ENCODE assay signal across 9 cellular contexts in genomic region chr5:177317959-177318377, GRCh38. TPM values are rescaled to one million over a fixed set of nuclear protein-coding genes. Genes with fewer than 3 reads are reported as not detected.
DNase-seq lines count a peak whose midpoint lies in the region; ATAC-seq, FAIRE-seq and TF ChIP-seq lines count a peak whose summit lies in the region.
"Had no signal": no experiment of that assay in that cellular context is flagged by ENCODE, and none has a peak within 500 bp of the region (broad histone marks: within the 10 kb centered on the region; RNA-seq: fewer than 3 reads in every experiment).

No MANE protein-coding gene starts in this region.

- H3K27ac Mint-ChIP-seq in activated T-cell treated with anti-CD3 and anti-CD28 coated beads, Interleukin-2, amount 50 U/mL, for 24 hours: no peak overlapping the region
- no peak overlapping the region for H3K27ac Mint-ChIP-seq in neural crest cell (ENCODE audit: unreplicated experiment)
- H3K27ac Mint-ChIP-seq: T-helper 1 cell treated with Interleukin-12 subunit alpha and Interleukin-12 subunit beta and Interleukin-4 antibody, amounts not matched to agents 30 μg/mL and 1 μg/mL, for 36 hours had no signal

- H3K9me2 ChIP-seq in PC-9 (ENCODE audit: insufficient read depth): no peaks in the 10 kb centered on the region

- no peak for FAIRE-seq in HTR-8/SVneo (lab: Jason Lieb, UNC)

- H3K79me2 ChIP-seq in PC-9 (ENCODE audit: low read depth): no peaks in the 10 kb centered on the region

- no peaks in the 10 kb centered on the region for H3K36me3 ChIP-seq in PC-9 (ENCODE audit: low read depth)

- H3K4me1 Mint-ChIP-seq in activated T-cell treated with anti-CD3 and anti-CD28 coated beads, Interleukin-2, amount 50 U/mL, for 24 hours (ENCODE audit: low read depth): peaks cover 22% of the 10 kb centered on the region
- H3K4me1 Mint-ChIP-seq in neural crest cell: peaks cover 10% of the 10 kb centered on the region

- no peaks in the 10 kb centered on the region for H3K9me3 ChIP-seq in PC-9 (ENCODE audit: insufficient read depth, low read depth)

- no peak overlapping the region for H3K4me3 ChIP-seq in PC-9

- H3K27me3 ChIP-seq in PC-9 (ENCODE audit: insufficient read depth, low read depth): no peaks in the 10 kb centered on the region

- H3F3A ChIP-seq in PC-9 (ENCODE audit: insufficient read depth, low read depth): peaks cover 25% of the 10 kb centered on the region; the same call in 1 of the 2 replicates

- no peaks in the 10 kb centered on the region for H3K9me3 Mint-ChIP-seq in activated T-cell treated with anti-CD3 and anti-CD28 coated beads, Interleukin-2, amount 50 U/mL, for 24 hours
- peaks cover 3% of the 10 kb centered on the region for H3K9me3 Mint-ChIP-seq in neural crest cell

- H3K27ac ChIP-seq in PC-9 (no peak overlapping the region), substantia nigra (ENCODE audit: low read depth, low read length, poor library complexity, severe bottlenecking) (no peak overlapping the region)

- no peak overlapping the region for H2AFZ ChIP-seq in PC-9

- BruUV-seq in PC-9 (replicated peaks; lab: Mats Ljungman, UMichigan): no TSS peak

- peaks cover 4% of the 10 kb centered on the region; the same call in 1 of the 2 replicates for H3K4me1 ChIP-seq in PC-9 (replicated peaks; ENCODE audit: insufficient read depth)

- H3K4me3 Mint-ChIP-seq in activated T-cell treated with anti-CD3 and anti-CD28 coated beads, Interleukin-2, amount 50 U/mL, for 24 hours: no peak overlapping the region
- H3K4me3 Mint-ChIP-seq in neural crest cell: peak overlapping the region; percentile 8
- H3K4me3 Mint-ChIP-seq: T-helper 1 cell treated with Interleukin-12 subunit alpha and Interleukin-12 subunit beta and Interleukin-4 antibody, amounts not matched to agents 30 μg/mL and 1 μg/mL, for 36 hours had no signal

- no peaks in the 10 kb centered on the region for H3K27me3 Mint-ChIP-seq in activated T-cell treated with anti-CD3 and anti-CD28 coated beads, Interleukin-2, amount 50 U/mL, for 24 hours
- H3K27me3 Mint-ChIP-seq in neural crest cell (ENCODE audit: low read depth): no peaks in the 10 kb centered on the region

- DNase-seq in D341Med (ENCODE audit: low spot score): peak; percentile 75
- DNase-seq in HTR-8/SVneo (ENCODE audit: insufficient read length, low spot score): peak; percentile 67
- peak; percentile 67 to 72 for DNase-seq in PC-9
- peak; percentile 80 for DNase-seq in activated T-cell treated with anti-CD3 and anti-CD28 coated beads, Interleukin-2, amount 50 U/mL, for 24 hours
- DNase-seq in fibroblast of gingiva (ENCODE audit: low read depth): peak; percentile 68
- peak; percentile 65 for DNase-seq in neural crest cell (ENCODE audit: low read depth, low spot score)
- peak in 34 of 49 donors; percentile 11 to 67 (median 44) for DNase-seq in substantia nigra (lab: John Stamatoyannopoulos, UW)

- peaks cover 13% of the 10 kb centered on the region for H3K36me3 Mint-ChIP-seq in activated T-cell treated with anti-CD3 and anti-CD28 coated beads, Interleukin-2, amount 50 U/mL, for 24 hours (ENCODE audit: low read depth)
- H3K36me3 Mint-ChIP-seq in neural crest cell (ENCODE audit: low read depth): peaks cover 15% of the 10 kb centered on the region

- POLR2A ChIA-PET in PC-9 (lab: Charles Lee; ENCODE audit: unreplicated experiment): interaction anchor here (0.8 kb wide), 1 partner anchor 180 kb away, joined by 9 read pairs; no protein-coding TSS in a partner anchor

- CTCF ChIA-PET in PC-9 (lab: Charles Lee): interaction anchor here (0.5 to 1.9 kb wide), 8 partner anchors 10 to 138 kb away, joined by 3 to 6 read pairs (median 5); partner anchors contain the start of genes PRELID1 and RAB24

- no peak for ATAC-seq in HG03342 (IDR thresholded peaks at IDR 0.05; ENCODE audit: unreplicated experiment)

- no peak overlapping the region for H3K4me2 ChIP-seq in PC-9

- intact Hi-C loops in PC-9 (cut with micrococcal nuclease; ENCODE audit: unreplicated experiment): loop anchor here (1.0 to 2.0 kb wide), 5 partner anchors 72 to 183 kb away; partner anchors contain the start of gene GRK6

- TF ChIP-seq CTCF in PC-9 (conservative IDR thresholded peaks at IDR 0.05): peak; percentile 92
- TF ChIP-seq CTCF in neural crest cell (conservative IDR thresholded peaks at IDR 0.05): peak; percentile 94

- peaks cover 12% of the 10 kb centered on the region; the same call in 1 of the 2 replicates for H4K20me1 ChIP-seq in PC-9 (ENCODE audit: insufficient read depth)

RNA-seq across cellular contexts. Expression of gene MXD3, which starts 6.3 kb away (rescaled TPM):
- total RNA-seq in PC-9 (2021): 50.0 and 54.8 TPM in 2 replicates
- total RNA-seq in neural crest cell: 36.9 and 40.3 TPM in 2 replicates

RNA-seq across cellular contexts. Expression of gene PRELID1, which starts 14.4 kb away (rescaled TPM):
- total RNA-seq in PC-9 (2021): 189 and 209 TPM in 2 replicates
- 169 and 180 TPM in 2 replicates for total RNA-seq in neural crest cell

RNA-seq across cellular contexts. Expression of gene RAB24, which starts 14.4 kb away (rescaled TPM):
- total RNA-seq in PC-9 (2021) (16.9 and 25.2 TPM in 2 replicates), neural crest cell (32.0 and 33.0 TPM in 2 replicates)

RNA-seq across cellular contexts. Expression of gene LMAN2, which starts 33.5 kb away (rescaled TPM):
- 129 and 153 TPM in 2 replicates for total RNA-seq in PC-9 (2021)
- total RNA-seq in neural crest cell: 73.0 and 80.5 TPM in 2 replicates

RNA-seq across cellular contexts. Expression of gene RGS14, which starts 39.8 kb away (rescaled TPM):
- total RNA-seq in PC-9 (2021) (11.9 and 13.6 TPM in 2 replicates), neural crest cell (12.3 and 15.7 TPM in 2 replicates)
